ENCODE assay signal across 8 cellular contexts in the genomic region with DNA sequence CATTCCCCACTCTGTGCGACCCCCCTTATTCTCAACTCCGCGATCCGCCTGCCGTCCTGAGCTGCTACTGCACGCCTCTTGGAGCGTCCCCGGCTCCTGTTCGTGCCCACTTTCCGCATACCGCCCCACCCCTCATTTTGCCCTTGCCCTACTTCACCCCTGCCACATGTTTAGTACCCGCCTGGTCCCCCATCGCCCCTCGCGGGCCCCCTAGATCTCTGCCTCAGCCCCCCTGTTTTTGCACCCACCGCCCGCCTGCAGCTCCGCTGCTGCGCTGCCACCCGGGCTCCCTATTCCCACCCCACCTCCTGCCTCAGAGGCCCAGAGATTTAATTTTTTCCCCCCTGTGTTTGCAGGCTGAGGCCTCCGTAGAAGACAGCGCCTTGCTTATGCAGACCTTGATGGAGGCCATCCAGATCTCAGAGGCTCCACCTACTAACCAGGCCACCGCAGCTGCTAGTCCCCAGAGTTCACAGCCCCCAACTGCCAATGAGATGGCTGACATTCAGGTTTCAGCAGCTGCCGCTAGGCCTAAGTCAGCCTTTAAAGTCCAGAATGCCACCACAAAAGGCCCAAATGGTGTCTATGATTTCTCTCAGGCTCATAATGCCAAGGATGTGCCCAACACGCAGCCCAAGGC. TPM values are rescaled to one million over a fixed set of nuclear protein-coding genes. Genes with fewer than 3 reads are reported as not detected.
DNase-seq lines count a peak whose midpoint lies in the region; ATAC-seq, FAIRE-seq and TF ChIP-seq lines count a peak whose summit lies in the region.

No MANE protein-coding gene starts in this region.

- peak overlapping the region; percentile 93 for H3K27ac Mint-ChIP-seq in central memory CD8-positive, alpha-beta T cell (ENCODE audit: low read depth)

- peak overlapping the region; percentile 89 for H3K4me3 Mint-ChIP-seq in central memory CD8-positive, alpha-beta T cell

- peaks cover 13% of the 10 kb centered on the region for H3K4me1 Mint-ChIP-seq in central memory CD8-positive, alpha-beta T cell

- H3K9me3 Mint-ChIP-seq in central memory CD8-positive, alpha-beta T cell: no peaks in the 10 kb centered on the region

- no peak for FAIRE-seq in GM12891 (lab: Jason Lieb, UNC)

- no peak overlapping the region for H3K9ac ChIP-seq in liver (ENCODE audit: low read depth in 1 of 2, low read length in 2 of 2)

- 12% methylated on average over 25 of the region's 25 CpGs for WGBS in liver

- ATAC-seq in GM21619 (IDR thresholded peaks at IDR 0.05; ENCODE audit: unreplicated experiment): peak; percentile 56
- ATAC-seq in central memory CD8-positive, alpha-beta T cell (replicated peaks; ENCODE audit: extremely low read depth, poor library complexity, severe bottlenecking): peak; percentile 40
- ATAC-seq in thoracic aorta (ENCODE audit: insufficient number of reproducible peaks, low FRiP score, low read depth): no peak
- no peak for ATAC-seq in HG03108 (IDR thresholded peaks at IDR 0.05; ENCODE audit: unreplicated experiment)
- no peak for ATAC-seq in HG03521 (IDR thresholded peaks at IDR 0.05; ENCODE audit: unreplicated experiment)

- no peaks in the 10 kb centered on the region for H3K27me3 ChIP-seq in liver (ENCODE audit: control insufficient read depth in 4 of 4, insufficient read depth in 4 of 4, low read length in 3 of 4)
- no peaks in the 10 kb centered on the region for H3K27me3 ChIP-seq in thoracic aorta (replicated peaks; ENCODE audit: insufficient read depth)

- H3K27ac ChIP-seq in liver (ENCODE audit: low read depth in 1 of 2, low read length in 2 of 2) (peak overlapping the region in 1 of 2 donors; percentile 56), thoracic aorta (peak overlapping the region; percentile 65 to 78)

- TF ChIP-seq CTCF in liver (IDR thresholded peaks at IDR 0.05; ENCODE audit: low read depth, low read length, missing input control) (no peak), thoracic aorta (IDR thresholded peaks at IDR 0.05) (no peak)

- H3K36me3 ChIP-seq in liver (ENCODE audit: control insufficient read depth in 4 of 4, insufficient read depth in 3 of 4, low read depth in 1 of 4, low read length in 3 of 4) (peaks cover 3 to 15% (median 9%) of the 10 kb centered on the region in 4 donors), thoracic aorta (peaks cover 9% of the 10 kb centered on the region)

- peak in 1 of 2 donors; percentile 26 for TF ChIP-seq RAD21 in liver (IDR thresholded peaks at IDR 0.05)

- no peak for TF ChIP-seq POLR2A in GM12891 (IDR thresholded peaks at IDR 0.05; ENCODE audit: low read depth, low read length)

- H3K4me3 ChIP-seq in liver (ENCODE audit: low read depth in 1 of 3, low read length in 3 of 3): peak overlapping the region in 2 of 3 donors; percentile 79
- peak overlapping the region; percentile 82 for H3K4me3 ChIP-seq in thoracic aorta

- peaks cover 10% of the 10 kb centered on the region for H3K36me3 Mint-ChIP-seq in central memory CD8-positive, alpha-beta T cell (ENCODE audit: insufficient read depth)

- DNase-seq in GM12891 (ENCODE audit: insufficient read length, low spot score) (peak; percentile 27), NCI-H146 (lab: John Stamatoyannopoulos, UW) (peak; percentile 65), thoracic aorta (ENCODE audit: low spot score) (no peak)
- DNase-seq in central memory CD8-positive, alpha-beta T cell (ENCODE audit: low spot score in 2 of 2): no peak

- no peaks in the 10 kb centered on the region for H3K27me3 Mint-ChIP-seq in central memory CD8-positive, alpha-beta T cell

- no peaks in the 10 kb centered on the region for H3K9me3 ChIP-seq in liver (ENCODE audit: control insufficient read depth in 4 of 4, low read length in 3 of 4)
- no peaks in the 10 kb centered on the region for H3K9me3 ChIP-seq in thoracic aorta

- peaks cover 0 to 11% (median 6%) of the 10 kb centered on the region in 4 donors for H3K4me1 ChIP-seq in liver (ENCODE audit: control insufficient read depth in 4 of 4, insufficient read depth in 4 of 4, low read length in 3 of 4)
- peaks cover 0 to 26% of the 10 kb centered on the region in 2 donors for H3K4me1 ChIP-seq in thoracic aorta (ENCODE audit: control insufficient read depth in 1 of 2, low read depth in 2 of 2)

TF ChIP-seq in GM12891, 5 proteins besides CTCF, POLR2A, EP300 and RAD21:
- no peak for TF ChIP-seq POU2F2 (IDR thresholded peaks at IDR 0.05; ENCODE audit: low read depth, low read length)
- TF ChIP-seq POLR2AphosphoS5 (IDR thresholded peaks at IDR 0.05; ENCODE audit: low read depth, low read length): no peak
- TF ChIP-seq TAF1 (IDR thresholded peaks at IDR 0.05; ENCODE audit: low read depth, low read length): no peak; the same call in 1 of the 2 replicates
- no peak for TF ChIP-seq PAX5 (IDR thresholded peaks at IDR 0.05; ENCODE audit: insufficient read depth, low read length, severe bottlenecking)
- TF ChIP-seq SPI1 (IDR thresholded peaks at IDR 0.05; ENCODE audit: low read depth, low read length): no peak

TF ChIP-seq in liver, 16 proteins besides CTCF, POLR2A, EP300 and RAD21:
- TF ChIP-seq, protein P1, sequence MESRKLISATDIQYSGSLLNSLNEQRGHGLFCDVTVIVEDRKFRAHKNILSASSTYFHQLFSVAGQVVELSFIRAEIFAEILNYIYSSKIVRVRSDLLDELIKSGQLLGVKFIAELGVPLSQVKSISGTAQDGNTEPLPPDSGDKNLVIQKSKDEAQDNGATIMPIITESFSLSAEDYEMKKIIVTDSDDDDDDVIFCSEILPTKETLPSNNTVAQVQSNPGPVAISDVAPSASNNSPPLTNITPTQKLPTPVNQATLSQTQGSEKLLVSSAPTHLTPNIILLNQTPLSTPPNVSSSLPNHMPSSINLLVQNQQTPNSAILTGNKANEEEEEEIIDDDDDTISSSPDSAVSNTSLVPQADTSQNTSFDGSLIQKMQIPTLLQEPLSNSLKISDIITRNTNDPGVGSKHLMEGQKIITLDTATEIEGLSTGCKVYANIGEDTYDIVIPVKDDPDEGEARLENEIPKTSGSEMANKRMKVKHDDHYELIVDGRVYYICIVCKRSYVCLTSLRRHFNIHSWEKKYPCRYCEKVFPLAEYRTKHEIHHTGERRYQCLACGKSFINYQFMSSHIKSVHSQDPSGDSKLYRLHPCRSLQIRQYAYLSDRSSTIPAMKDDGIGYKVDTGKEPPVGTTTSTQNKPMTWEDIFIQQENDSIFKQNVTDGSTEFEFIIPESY (IDR thresholded peaks at IDR 0.05): no peak
- TF ChIP-seq, protein P2, sequence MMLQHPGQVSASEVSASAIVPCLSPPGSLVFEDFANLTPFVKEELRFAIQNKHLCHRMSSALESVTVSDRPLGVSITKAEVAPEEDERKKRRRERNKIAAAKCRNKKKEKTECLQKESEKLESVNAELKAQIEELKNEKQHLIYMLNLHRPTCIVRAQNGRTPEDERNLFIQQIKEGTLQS (IDR thresholded peaks at IDR 0.05): no peak
- TF ChIP-seq EGR1 (IDR thresholded peaks at IDR 0.05; ENCODE audit: low read depth in 2 of 2) (no peak), FOXA1 (IDR thresholded peaks at IDR 0.05) (no peak), TAF1 (conservative IDR thresholded peaks at IDR 0.05) (no peak), GABPA (IDR thresholded peaks at IDR 0.05 in 1 of 2, conservative IDR thresholded peaks at IDR 0.05 in 1 of 2) (no peak), HNF4G (IDR thresholded peaks at IDR 0.05) (no peak)
- TF ChIP-seq, protein P3, sequence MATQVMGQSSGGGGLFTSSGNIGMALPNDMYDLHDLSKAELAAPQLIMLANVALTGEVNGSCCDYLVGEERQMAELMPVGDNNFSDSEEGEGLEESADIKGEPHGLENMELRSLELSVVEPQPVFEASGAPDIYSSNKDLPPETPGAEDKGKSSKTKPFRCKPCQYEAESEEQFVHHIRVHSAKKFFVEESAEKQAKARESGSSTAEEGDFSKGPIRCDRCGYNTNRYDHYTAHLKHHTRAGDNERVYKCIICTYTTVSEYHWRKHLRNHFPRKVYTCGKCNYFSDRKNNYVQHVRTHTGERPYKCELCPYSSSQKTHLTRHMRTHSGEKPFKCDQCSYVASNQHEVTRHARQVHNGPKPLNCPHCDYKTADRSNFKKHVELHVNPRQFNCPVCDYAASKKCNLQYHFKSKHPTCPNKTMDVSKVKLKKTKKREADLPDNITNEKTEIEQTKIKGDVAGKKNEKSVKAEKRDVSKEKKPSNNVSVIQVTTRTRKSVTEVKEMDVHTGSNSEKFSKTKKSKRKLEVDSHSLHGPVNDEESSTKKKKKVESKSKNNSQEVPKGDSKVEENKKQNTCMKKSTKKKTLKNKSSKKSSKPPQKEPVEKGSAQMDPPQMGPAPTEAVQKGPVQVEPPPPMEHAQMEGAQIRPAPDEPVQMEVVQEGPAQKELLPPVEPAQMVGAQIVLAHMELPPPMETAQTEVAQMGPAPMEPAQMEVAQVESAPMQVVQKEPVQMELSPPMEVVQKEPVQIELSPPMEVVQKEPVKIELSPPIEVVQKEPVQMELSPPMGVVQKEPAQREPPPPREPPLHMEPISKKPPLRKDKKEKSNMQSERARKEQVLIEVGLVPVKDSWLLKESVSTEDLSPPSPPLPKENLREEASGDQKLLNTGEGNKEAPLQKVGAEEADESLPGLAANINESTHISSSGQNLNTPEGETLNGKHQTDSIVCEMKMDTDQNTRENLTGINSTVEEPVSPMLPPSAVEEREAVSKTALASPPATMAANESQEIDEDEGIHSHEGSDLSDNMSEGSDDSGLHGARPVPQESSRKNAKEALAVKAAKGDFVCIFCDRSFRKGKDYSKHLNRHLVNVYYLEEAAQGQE (IDR thresholded peaks at IDR 0.05): no peak

RNA-seq across cellular contexts. Expression of a gene that starts 1.4 kb away (rescaled TPM):
- polyA plus RNA-seq in GM12891 (2012; ENCODE audit: low read depth, missing spikeins): 103 TPM
- total RNA-seq in liver (10 to 100 TPM; 43.3 to 67.3 TPM), thoracic aorta (10 to 100 TPM; 51.6 to 56.6 TPM)
- 10 to 100 TPM; 44.8 to 51.7 TPM for polyA plus RNA-seq in liver

Comparison
In these comparisons a context has a peak if more than half of its experiments do, and no peak if none do; other contexts are left out.
1. DNase-seq: peak in GM12891 (single experiment) and NCI-H146 (single experiment); none in central memory CD8-positive, alpha-beta T cell (0 of 2) and thoracic aorta (single experiment).
2. ATAC-seq: peak in GM21619 (single experiment) and central memory CD8-positive, alpha-beta T cell (single experiment); none in thoracic aorta (single experiment), HG03108 (single experiment) and HG03521 (single experiment).